Comparison of ENCODE assay signal across 19 cellular contexts in genomic region chr6:145350928-145351327, GRCh38.
"Had no signal": no experiment of that assay in that cellular context is flagged by ENCODE, and none has a peak within 500 bp of the region (broad histone marks: within the 10 kb centered on the region; RNA-seq: fewer than 3 reads in every experiment).

No MANE protein-coding gene starts in this region.

- H3K4me1 ChIP-seq: esophagus muscularis mucosa, gastrocnemius medialis, lower lobe of right lung, spleen, stomach, transverse colon had no signal

- H3K27me3 ChIP-seq: esophagus muscularis mucosa, gastrocnemius medialis, spleen, stomach, transverse colon had no signal

- ATAC-seq: effector memory CD8-positive, alpha-beta T cell; gastrocnemius medialis; lower lobe of right lung; natural killer cell; sciatic nerve had no signal

- H3K36me3 ChIP-seq: esophagus muscularis mucosa, gastrocnemius medialis, left ventricle myocardium inferior, lower lobe of right lung, spleen, stomach, thoracic aorta, transverse colon had no signal

- DNase-seq: effector memory CD8-positive, alpha-beta T cell; gastrocnemius medialis; left cardiac atrium; left ventricle myocardium inferior; lower lobe of right lung; natural killer cell; posterior cingulate gyrus; spleen; stimulated activated CD4-positive, alpha-beta T cell treated with anti-CD3 and anti-CD28 coated beads, Interleukin-15, amount 100 ng/mL, for 24 hours; stimulated activated CD4-positive, alpha-beta T cell treated with anti-CD3 and anti-CD28 coated beads, Interleukin-1b, Interleukin-23, amount 100 ng/mL, for 48 hours; stimulated activated CD4-positive, alpha-beta T cell treated with anti-CD3 and anti-CD28 coated beads, Interleukin-4, amount 100 ng/mL, for 24 hours; stimulated activated naive B cell treated with anti-CD40 and anti-IgM and Interleukin-4, amounts not matched to agents 10 μg/mL and 1 μg/mL and 100 μg/mL, for 72 hours; stomach; substantia nigra; transverse colon had no signal

- H3K27ac ChIP-seq: epithelial cell of prostate, esophagus muscularis mucosa, gastrocnemius medialis, left ventricle myocardium inferior, lower lobe of right lung, spleen, stomach, thoracic aorta, transverse colon had no signal

- H3K4me3 ChIP-seq: esophagus muscularis mucosa, gastrocnemius medialis, left ventricle myocardium inferior, lower lobe of right lung, spleen, stomach, thoracic aorta, transverse colon had no signal

- H3K9me3 ChIP-seq: esophagus muscularis mucosa, gastrocnemius medialis, left ventricle myocardium inferior, lower lobe of right lung, spleen, stomach, thoracic aorta, transverse colon had no signal
